ENCODE assay signal across 11 cellular contexts in genomic region chr7:142770720-142771352, GRCh38. TPM values are rescaled to one million over a fixed set of nuclear protein-coding genes. Genes with fewer than 3 reads are reported as not detected.
DNase-seq lines count a peak whose midpoint lies in the region; ATAC-seq and TF ChIP-seq lines count a peak whose summit lies in the region.
"Had no signal": no experiment of that assay in that cellular context is flagged by ENCODE, and none has a peak within 500 bp of the region (broad histone marks: within the 10 kb centered on the region; RNA-seq: fewer than 3 reads in every experiment).

Gene PRSS2, plus strand, starts transcription at chr7:142770970. Its CDS starts 13 bp downstream, at chr7:142770983.

- ATAC-seq in HG02678 (IDR thresholded peaks at IDR 0.05; ENCODE audit: unreplicated experiment) (peak; percentile 25), Panc1 (no peak)

- TF ChIP-seq CTCF in Panc1 (IDR thresholded peaks at IDR 0.05) (no peak), thyroid gland (IDR thresholded peaks at IDR 0.05) (no peak), transverse colon (IDR thresholded peaks at IDR 0.05) (no peak)

- no peaks in the 10 kb centered on the region for H3K36me3 Mint-ChIP-seq in activated naive CD4-positive, alpha-beta T cell treated with anti-CD3 and anti-CD28 coated beads for 36 hours (ENCODE audit: low read depth)
- H3K36me3 Mint-ChIP-seq in activated naive CD4-positive, alpha-beta T cell treated with anti-CD3 and anti-CD28 coated beads, Interleukin-2, amount 10 ng/mL, durations not matched to agents 7 days and 5 days, result no peaks in the 10 kb centered on the region

- WGBS in thyroid gland, 2 donors, result 60 to 63% methylated on average over 6 of the region's 6 CpGs
- 77 to 86% methylated on average over 5 to 6 of the region's 6 CpGs for WGBS in transverse colon (ENCODE audit: low coverage in 1 of 2), 2 donors

- in situ Hi-C loops in Panc1 (cut with HindIII; ENCODE audit: low pct_unique_long_range_greater_than_20kb, low sequenced_read_pairs), result no loop called here
- in situ Hi-C loops in transverse colon (cut with MboI; ENCODE audit: low pct_ligation_motif_present in 1 of 4, low pct_unique_long_range_greater_than_20kb in 1 of 4, low sequenced_read_pairs in 3 of 4), result loop anchor here in 2 of 4 donors (10.0 kb wide), 2 partner anchors 136 to 146 kb away; no protein-coding TSS in a partner anchor

- no peak for TF ChIP-seq POLR2A in thyroid gland (IDR thresholded peaks at IDR 0.05)
- no peak for TF ChIP-seq POLR2A in transverse colon (IDR thresholded peaks at IDR 0.05)

- POLR2A ChIA-PET in Panc1 (lab: Charles Lee), result no interaction called here

- H3K4me3 ChIP-seq in Panc1 (ENCODE audit: low read depth in 2 of 2, low read length in 2 of 2) (no peak within 1 kb of the TSS), thyroid gland (replicated peaks in 1 of 3) (no peak within 1 kb of the TSS), transverse colon (no peak within 1 kb of the TSS)

- peaks cover 11% of the 10 kb centered on the region for H3K4me1 Mint-ChIP-seq in activated naive CD4-positive, alpha-beta T cell treated with anti-CD3 and anti-CD28 coated beads for 36 hours (ENCODE audit: low read depth)
- peaks cover 2% of the 10 kb centered on the region for H3K4me1 Mint-ChIP-seq in activated naive CD4-positive, alpha-beta T cell treated with anti-CD3 and anti-CD28 coated beads, Interleukin-2, amount 10 ng/mL, durations not matched to agents 7 days and 5 days

- H3K4me1 ChIP-seq in Panc1 (ENCODE audit: control insufficient read depth, insufficient read depth, low read length), result no peaks in the 10 kb centered on the region
- peaks cover 20 to 24% of the 10 kb centered on the region in 2 donors for H3K4me1 ChIP-seq in thyroid gland
- H3K4me1 ChIP-seq in transverse colon, result no peaks in the 10 kb centered on the region

- CTCF ChIA-PET in activated naive CD4-positive, alpha-beta T cell treated with anti-CD3 and anti-CD28 coated beads for 36 hours (lab: Charles Lee), result interaction anchor here (0.5 to 0.8 kb wide), 2 partner anchors 16 to 138 kb away, joined by 3 read pairs; no protein-coding TSS in a partner anchor
- CTCF ChIA-PET in activated naive CD4-positive, alpha-beta T cell treated with anti-CD3 and anti-CD28 coated beads, Interleukin-2, amount 10 ng/mL, durations not matched to agents 7 days and 5 days (lab: Charles Lee), result interaction anchor here (1.1 kb wide), 1 partner anchor 134 kb away, joined by 3 read pairs; no protein-coding TSS in a partner anchor
- CTCF ChIA-PET in Panc1 (lab: Charles Lee), result no interaction called here

- H3K27me3 Mint-ChIP-seq in activated naive CD4-positive, alpha-beta T cell treated with anti-CD3 and anti-CD28 coated beads for 36 hours (ENCODE audit: low read depth), result peaks cover 2% of the 10 kb centered on the region
- H3K27me3 Mint-ChIP-seq in activated naive CD4-positive, alpha-beta T cell treated with anti-CD3 and anti-CD28 coated beads, Interleukin-2, amount 10 ng/mL, durations not matched to agents 7 days and 5 days, result peaks cover 16% of the 10 kb centered on the region

- H3K4me3 Mint-ChIP-seq in activated naive CD4-positive, alpha-beta T cell treated with anti-CD3 and anti-CD28 coated beads for 36 hours, result no peak within 1 kb of the TSS
- no peak within 1 kb of the TSS for H3K4me3 Mint-ChIP-seq in activated naive CD4-positive, alpha-beta T cell treated with anti-CD3 and anti-CD28 coated beads, Interleukin-2, amount 10 ng/mL, durations not matched to agents 7 days and 5 days

- H3K36me3 ChIP-seq in Panc1 (ENCODE audit: control insufficient read depth, insufficient read depth, low read length) (no peaks in the 10 kb centered on the region), thyroid gland (no peaks in the 10 kb centered on the region), transverse colon (no peaks in the 10 kb centered on the region)

- H3K27ac Mint-ChIP-seq in activated naive CD4-positive, alpha-beta T cell treated with anti-CD3 and anti-CD28 coated beads for 36 hours, result peak within 1 kb of the TSS; percentile 70
- H3K27ac Mint-ChIP-seq in activated naive CD4-positive, alpha-beta T cell treated with anti-CD3 and anti-CD28 coated beads, Interleukin-2, amount 10 ng/mL, durations not matched to agents 7 days and 5 days, result no peak within 1 kb of the TSS

- TF ChIP-seq EP300 in transverse colon (IDR thresholded peaks at IDR 0.05; ENCODE audit: low read depth), result no peak

- no TSS peak for BruUV-seq in Panc1 (replicated peaks; lab: Mats Ljungman, UMichigan)

- H3K27me3 ChIP-seq in Panc1 (ENCODE audit: control insufficient read depth, insufficient read depth, low read length), result no peaks in the 10 kb centered on the region
- no peaks in the 10 kb centered on the region for H3K27me3 ChIP-seq in thyroid gland
- H3K27me3 ChIP-seq in transverse colon, result no peaks in the 10 kb centered on the region

- H3K9me3 ChIP-seq in Panc1 (ENCODE audit: control insufficient read depth, insufficient read depth, low read depth, low read length) (no peaks in the 10 kb centered on the region), thyroid gland (no peaks in the 10 kb centered on the region), transverse colon (no peaks in the 10 kb centered on the region)

- H3K27ac ChIP-seq in Panc1 (ENCODE audit: low read length) (no peak within 1 kb of the TSS), thyroid gland (peak within 1 kb of the TSS in 1 of 3 donors; percentile 45), transverse colon (no peak within 1 kb of the TSS)

- DNase-seq in activated naive CD4-positive, alpha-beta T cell treated with anti-CD3 and anti-CD28 coated beads for 36 hours, result peak; percentile 9
- no peak for DNase-seq in activated naive CD4-positive, alpha-beta T cell treated with anti-CD3 and anti-CD28 coated beads, Interleukin-2, amount 10 ng/mL, durations not matched to agents 7 days and 5 days
- DNase-seq in Panc1 (ENCODE audit: low read depth, low spot score) (no peak), thyroid gland (peak; percentile 74 to 79), AG08395 (ENCODE audit: low spot score) (no peak), transverse colon (no peak)
- DNase-seq in stimulated activated CD4-positive, alpha-beta T cell treated with anti-CD3 and anti-CD28 coated beads, Interleukin-15, amount 100 ng/mL, for 24 hours, result no peak
- DNase-seq: activated T-cell treated with anti-CD3 and anti-CD28 coated beads, Interleukin-2, amount 50 U/mL, for 1 hour; T1000 had no signal

- intact Hi-C loops in activated naive CD4-positive, alpha-beta T cell treated with anti-CD3 and anti-CD28 coated beads for 36 hours (cut with micrococcal nuclease), result no loop called here
- intact Hi-C loops in Panc1 (cut with micrococcal nuclease; ENCODE audit: unreplicated experiment) (no loop called here), thyroid gland (cut with DNase I) (no loop called here), transverse colon (cut with DNase I; ENCODE audit: low total_unique reads) (no loop called here)

- no peaks in the 10 kb centered on the region for H3K9me3 Mint-ChIP-seq in activated naive CD4-positive, alpha-beta T cell treated with anti-CD3 and anti-CD28 coated beads for 36 hours
- H3K9me3 Mint-ChIP-seq in activated naive CD4-positive, alpha-beta T cell treated with anti-CD3 and anti-CD28 coated beads, Interleukin-2, amount 10 ng/mL, durations not matched to agents 7 days and 5 days, result no peaks in the 10 kb centered on the region

RNA-seq across cellular contexts. Expression of gene PRSS2, which starts in this region (rescaled TPM):
- total RNA-seq in activated naive CD4-positive, alpha-beta T cell treated with anti-CD3 and anti-CD28 coated beads for 36 hours, result under 1 TPM in 1 of 2 experiments, not detected in 1; 0.50 TPM
- total RNA-seq in Panc1 (2021; ENCODE audit: unreplicated experiment) (22.4 TPM), thyroid gland (not detected), transverse colon (not detected)
- not detected for polyA plus RNA-seq in Panc1 (2012; ENCODE audit: insufficient read length)
- total RNA-seq: skeletal muscle tissue had no signal

Comparison
In these comparisons a context has a peak if more than half of its experiments do, and no peak if none do; other contexts are left out.
1. RNA of gene PRSS2 (total RNA-seq): 22.4 TPM in Panc1 (single experiment); 0.50 TPM in activated naive CD4-positive, alpha-beta T cell treated with anti-CD3 and anti-CD28 coated beads for 36 hours, not detected in thyroid gland and not detected in transverse colon; every median in the first group is over 10 times any median in the second.
2. Peak in DNase-seq in activated naive CD4-positive, alpha-beta T cell treated with anti-CD3 and anti-CD28 coated beads for 36 hours; RNA of the gene not detected or under 1 TPM.
3. Peak in DNase-seq in thyroid gland; RNA of the gene not detected or under 1 TPM.